14 cellular contexts compared by ENCODE assay signal in genomic region chr9:77092536-77092935, GRCh38.
A peak's percentile ranks its signal among the peaks of the same experiment; 100 is the strongest.
DNase-seq lines count a peak whose midpoint lies in the region; ATAC-seq and TF ChIP-seq lines count a peak whose summit lies in the region.
"Had no signal": no experiment of that assay in that cellular context is flagged by ENCODE, and none has a peak within 500 bp of the region (broad histone marks: within the 10 kb centered on the region; RNA-seq: fewer than 3 reads in every experiment).

No MANE protein-coding gene starts in this region.

- H3K4me3 ChIP-seq in GM23248 = no peak overlapping the region
- no peak overlapping the region for H3K4me3 ChIP-seq in colonic mucosa
- H3K4me3 ChIP-seq: SJSA1, thoracic aorta had no signal

- H3K9me3 ChIP-seq in GM23248 (ENCODE audit: low read depth) (no peaks in the 10 kb centered on the region), colonic mucosa (no peaks in the 10 kb centered on the region)
- H3K9me3 ChIP-seq: SJSA1, thoracic aorta had no signal

- H3K79me2 ChIP-seq in GM23248 (ENCODE audit: insufficient read depth) = no peaks in the 10 kb centered on the region

- H3K36me3 ChIP-seq in GM23248 (ENCODE audit: low read depth) = no peaks in the 10 kb centered on the region
- no peaks in the 10 kb centered on the region for H3K36me3 ChIP-seq in colonic mucosa
- H3K36me3 ChIP-seq: SJSA1, thoracic aorta had no signal

- ATAC-seq in GM21529 (IDR thresholded peaks at IDR 0.05; ENCODE audit: unreplicated experiment) (no peak), GM18861 (IDR thresholded peaks at IDR 0.05; ENCODE audit: unreplicated experiment) (no peak)

- H3K4me2 ChIP-seq in GM23248 (ENCODE audit: unreplicated experiment) = no peak overlapping the region

- TF ChIP-seq CTCF in colonic mucosa (IDR thresholded peaks at IDR 0.05) = no peak

- intact Hi-C loops in colonic mucosa (cut with DNase I) = no loop called here

- no peaks in the 10 kb centered on the region for H4K20me1 ChIP-seq in GM23248 (ENCODE audit: insufficient read depth)

- 17 to 20% methylated on average over 3 of the region's 3 CpGs for WGBS in GM23248 (ENCODE audit: low coverage in 1 of 2, low lambda C conversion rate in 2 of 2, missing lambda C conversion rate in 2 of 2), 2 experiments

- DNase-seq in A172 (ENCODE audit: low spot score) = peak; percentile 55
- DNase-seq in GM23248 = peak; percentile 28
- peak; percentile 5 for DNase-seq in RKO (ENCODE audit: low spot score)
- DNase-seq in iPS DF 19.7 (ENCODE audit: low read depth, low spot score) = peak; percentile 45
- no peak for DNase-seq in activated CD8-positive, alpha-beta memory T cell treated with anti-CD3 and anti-CD28 coated beads, Interleukin-2, amount 50 U/mL, for 48 hours
- DNase-seq in colonic mucosa = no peak
- DNase-seq: activated naive CD4-positive, alpha-beta T cell treated with anti-CD3 and anti-CD28 coated beads, Interleukin-2, amount 50 U/mL, for 16 hours; immature natural killer cell; NCI-H2029 treated with DMSO at 0.1 percent for 48 hours; posterior cingulate gyrus had no signal

- in situ Hi-C loops in GM23248 (cut with MboI) = no loop called here

- no peak overlapping the region for H2AFZ ChIP-seq in GM23248

- H3K9ac ChIP-seq in GM23248 = no peak overlapping the region
- no peak overlapping the region for H3K9ac ChIP-seq in colonic mucosa (ENCODE audit: low read depth in 2 of 2, low read length in 2 of 2)

- H3K4me1 ChIP-seq in GM23248 (ENCODE audit: insufficient read depth) (no peaks in the 10 kb centered on the region), colonic mucosa (no peaks in the 10 kb centered on the region)
- H3K4me1 ChIP-seq: SJSA1 had no signal

- H3K27me3 ChIP-seq in GM23248 (replicated peaks; ENCODE audit: insufficient read depth) (peaks cover 5% of the 10 kb centered on the region; the same call in 1 of the 2 replicates), colonic mucosa (no peaks in the 10 kb centered on the region)

- H3F3A ChIP-seq in GM23248 (ENCODE audit: insufficient read depth) = no peaks in the 10 kb centered on the region

- no peaks in the 10 kb centered on the region for H3K9me2 ChIP-seq in GM23248 (ENCODE audit: insufficient read depth)

- no peak overlapping the region for H3K27ac ChIP-seq in GM23248
- H3K27ac ChIP-seq in colonic mucosa = no peak overlapping the region
- H3K27ac ChIP-seq: SJSA1, thoracic aorta had no signal

Comparison
In these comparisons a context has a peak if more than half of its experiments do, and no peak if none do; other contexts are left out.
1. DNase-seq: peak in A172 (single experiment), GM23248 (single experiment), RKO (single experiment) and iPS DF 19.7 (single experiment); none in activated CD8-positive, alpha-beta memory T cell treated with anti-CD3 and anti-CD28 coated beads, Interleukin-2, amount 50 U/mL, for 48 hours (single experiment) and colonic mucosa (single experiment).